In genomic region chr4:76459291-76459723, GRCh38 we compare ENCODE assay signal across 9 cellular contexts. TPM values are rescaled to one million over a fixed set of nuclear protein-coding genes. Genes with fewer than 3 reads are reported as not detected.
DNase-seq lines count a peak whose midpoint lies in the region; ATAC-seq and TF ChIP-seq lines count a peak whose summit lies in the region.
"Had no signal": no experiment of that assay in that cellular context is flagged by ENCODE, and none has a peak within 500 bp of the region (broad histone marks: within the 10 kb centered on the region; RNA-seq: fewer than 3 reads in every experiment).

No MANE protein-coding gene starts in this region.

- intact Hi-C loops in transverse colon (cut with DNase I; ENCODE audit: low total_unique reads): loop anchor here (5.0 kb wide), 1 partner anchor 452 kb away; the partner anchor contains the start of gene CXCL9

- DNase-seq in dermis blood vessel endothelial cell (peak; percentile 63), kidney epithelial cell (ENCODE audit: low read depth) (peak; percentile 87), transverse colon (no peak), NCI-H446 treated with DMSO at 0.1 percent for 48 hours (lab: John Stamatoyannopoulos, UW) (no peak)
- DNase-seq in activated effector memory CD4-positive, alpha-beta T cell treated with anti-CD3 and anti-CD28 coated beads, Interleukin-2, amount 50 U/mL, for 16 hours: no peak
- DNase-seq: NCI-H1092 had no signal

- in situ Hi-C loops in transverse colon (cut with MboI; ENCODE audit: low pct_ligation_motif_present in 1 of 4, low pct_unique_long_range_greater_than_20kb in 1 of 4, low sequenced_read_pairs in 3 of 4): no loop called here

- no peak for TF ChIP-seq POLR2A in transverse colon (IDR thresholded peaks at IDR 0.05)

- TF ChIP-seq CTCF in kidney epithelial cell (IDR thresholded peaks at IDR 0.05; ENCODE audit: insufficient read depth, low read length, poor library complexity, severe bottlenecking) (no peak), transverse colon (IDR thresholded peaks at IDR 0.05) (no peak)

- peak overlapping the region in 3 of 4 donors; percentile 6 to 63 (median 26) for H3K27ac ChIP-seq in transverse colon

- H3K9me3 ChIP-seq in transverse colon: peaks cover 8 to 11% of the 10 kb centered on the region in 2 donors

- H3K27me3 ChIP-seq in kidney epithelial cell (ENCODE audit: control insufficient read depth, insufficient read depth, low read length): no peaks in the 10 kb centered on the region
- no peaks in the 10 kb centered on the region for H3K27me3 ChIP-seq in transverse colon

- TF ChIP-seq EP300 in Ishikawa (IDR thresholded peaks at IDR 0.05; ENCODE audit: borderline replicate concordance): peak; percentile 100
- no peak for TF ChIP-seq EP300 in transverse colon (IDR thresholded peaks at IDR 0.05; ENCODE audit: low read depth)

- peak; percentile 39 for TF ChIP-seq RAD21 in Ishikawa (IDR thresholded peaks at IDR 0.05; ENCODE audit: low read depth)

- H3K36me3 ChIP-seq in kidney epithelial cell (ENCODE audit: control insufficient read depth, insufficient read depth, low read length) (no peaks in the 10 kb centered on the region), transverse colon (no peaks in the 10 kb centered on the region)

- no peaks in the 10 kb centered on the region for H3K4me1 ChIP-seq in transverse colon

- ATAC-seq in HG02623 (IDR thresholded peaks at IDR 0.05; ENCODE audit: unreplicated experiment) (no peak), GM21360 (IDR thresholded peaks at IDR 0.05; ENCODE audit: unreplicated experiment) (no peak)

- H3K4me3 ChIP-seq in kidney epithelial cell (ENCODE audit: low read depth, low read length) (no peak overlapping the region), transverse colon (no peak overlapping the region)

- 58 to 82% methylated on average over 2 to 11 of the region's 11 CpGs for WGBS in transverse colon (ENCODE audit: low coverage in 1 of 2), 2 donors

TF ChIP-seq in Ishikawa, 13 proteins besides CTCF, POLR2A, EP300 and RAD21:
- TF ChIP-seq TCF12 (IDR thresholded peaks at IDR 0.05; ENCODE audit: low read depth): peak; percentile 99
- no peak for TF ChIP-seq EGR1 (IDR thresholded peaks at IDR 0.05)
- TF ChIP-seq YY1 (IDR thresholded peaks at IDR 0.05; ENCODE audit: low read depth): peak; percentile 70
- TF ChIP-seq ZBTB7A (IDR thresholded peaks at IDR 0.05; ENCODE audit: low read depth): no peak
- 0 out of 2 replicates have a peak, but pooled peaks have one; percentile 37 for TF ChIP-seq CREB1 (IDR thresholded peaks at IDR 0.05; ENCODE audit: low read depth)
- TF ChIP-seq NFIC (IDR thresholded peaks at IDR 0.05): peak; percentile 97
- TF ChIP-seq MAX (IDR thresholded peaks at IDR 0.05): 0 out of 2 replicates have a peak, but pooled peaks have one; percentile 74
- TF ChIP-seq FOXM1 (IDR thresholded peaks at IDR 0.05; ENCODE audit: borderline replicate concordance, low read depth): peak; percentile 99
- TF ChIP-seq CEBPB (IDR thresholded peaks at IDR 0.05): peak; percentile 66; the same call in 1 of the 2 replicates
- TF ChIP-seq TAF1 (IDR thresholded peaks at IDR 0.05; ENCODE audit: low read depth): peak; percentile 45; the same call in 1 of the 2 replicates
- peak; percentile 100 for TF ChIP-seq TEAD4 (IDR thresholded peaks at IDR 0.05)
- TF ChIP-seq USF1 (IDR thresholded peaks at IDR 0.05): no peak
- no peak for TF ChIP-seq REST (IDR thresholded peaks at IDR 0.05; ENCODE audit: low read depth)

RNA-seq across cellular contexts. Expression of gene SHROOM3, which starts 24.3 kb away (rescaled TPM):
- total RNA-seq in dermis blood vessel endothelial cell (0.51 and 1.1 TPM in 2 replicates), kidney epithelial cell (42.5 and 45.1 TPM in 2 replicates), transverse colon (100 to 1,000 TPM; 182 to 456 (median 437) TPM)

RNA-seq across cellular contexts. Expression of gene CCDC158, which starts 38.4 kb away (rescaled TPM):
- total RNA-seq in dermis blood vessel endothelial cell (not detected in 2 replicates), kidney epithelial cell (0.34 and 0.84 TPM in 2 replicates), transverse colon (under 1 TPM in 2 of 4 donors, not detected in 2; 0.16 to 0.55 TPM)

Comparison
In these comparisons a context has a peak if more than half of its experiments do, and no peak if none do; other contexts are left out.
1. DNase-seq: peak in dermis blood vessel endothelial cell (single experiment) and kidney epithelial cell (single experiment); none in transverse colon (single experiment), NCI-H446 treated with DMSO at 0.1 percent for 48 hours (single experiment) and activated effector memory CD4-positive, alpha-beta T cell treated with anti-CD3 and anti-CD28 coated beads, Interleukin-2, amount 50 U/mL, for 16 hours (single experiment).
2. RNA of gene SHROOM3, which starts 24.3 kb away (total RNA-seq): 182 to 456 TPM in transverse colon and 42.5 to 45.1 TPM in kidney epithelial cell; 0.51 to 1.1 TPM in dermis blood vessel endothelial cell; every median in the first group is over 10 times any median in the second.